ENCODE assay signal across 32 cellular contexts in the genomic region with DNA sequence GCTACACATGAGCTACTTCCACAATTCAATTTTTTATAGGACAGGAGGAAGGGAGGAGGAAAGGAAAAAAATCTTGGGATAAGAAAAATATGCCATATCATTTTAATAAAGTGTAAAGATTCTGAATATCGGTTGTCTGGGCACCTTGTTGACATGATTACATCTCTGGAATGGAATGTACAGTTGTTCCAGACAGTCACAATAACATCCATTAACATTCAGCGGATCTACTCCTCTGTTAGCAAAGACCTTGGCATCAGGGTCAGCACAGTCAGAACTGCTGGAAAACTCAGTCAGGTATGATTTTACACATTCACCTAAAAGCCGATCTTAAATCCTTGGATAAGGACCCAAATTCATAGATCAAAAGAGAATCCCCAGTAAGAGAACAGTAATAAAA.
"Had no signal": no experiment of that assay in that cellular context is flagged by ENCODE, and none has a peak within 500 bp of the region (broad histone marks: within the 10 kb centered on the region; RNA-seq: fewer than 3 reads in every experiment).

No MANE protein-coding gene starts in this region.

- H3K9me3 ChIP-seq: breast epithelium, colonic mucosa, heart left ventricle, left lung, lower lobe of right lung, mucosa of descending colon, pancreas, prostate gland, suprapubic skin, tibial artery, upper lobe of right lung had no signal

- H3K4me1 Mint-ChIP-seq: activated CD4-positive, alpha-beta memory T cell treated with anti-CD3 and anti-CD28 coated beads, Interleukin-2, amount 10 ng/mL, durations not matched to agents 7 days and 5 days; activated CD4-positive, alpha-beta T cell treated with anti-CD3 and anti-CD28 coated beads, Interleukin-2, amount 10 ng/mL, durations not matched to agents 7 days and 5 days; activated naive CD4-positive, alpha-beta T cell treated with anti-CD3 and anti-CD28 coated beads, Interleukin-2, amount 10 ng/mL, durations not matched to agents 7 days and 5 days; activated naive CD8-positive, alpha-beta T cell treated with anti-CD3 and anti-CD28 coated beads, Interleukin-2, amount 10 ng/mL, durations not matched to agents 7 days and 5 days; naive B cell had no signal

- H3K27me3 ChIP-seq: colonic mucosa, suprapubic skin, tibial artery, upper lobe of right lung had no signal

- H3K36me3 ChIP-seq: breast epithelium, colonic mucosa, heart left ventricle, left lung, lower lobe of right lung, pancreas, prostate gland, suprapubic skin, tibial artery, upper lobe of right lung had no signal

- DNase-seq: activated CD4-positive, alpha-beta memory T cell treated with anti-CD3 and anti-CD28 coated beads, Interleukin-2, amount 10 ng/mL, durations not matched to agents 7 days and 5 days; activated CD4-positive, alpha-beta T cell treated with anti-CD3 and anti-CD28 coated beads, Interleukin-2, amount 10 ng/mL, durations not matched to agents 7 days and 5 days; activated CD4-positive, CD25-positive, alpha-beta regulatory T cell treated with anti-CD3 and anti-CD28 coated beads, Interleukin-2, amount 50 U/mL, for 72 hours; activated CD8-positive, alpha-beta memory T cell treated with anti-CD3 and anti-CD28 coated beads, Interleukin-2, amount 50 U/mL, for 48 hours; activated gamma-delta T cell; activated naive CD4-positive, alpha-beta T cell treated with anti-CD3 and anti-CD28 coated beads, Interleukin-2, amount 10 ng/mL, durations not matched to agents 7 days and 5 days; activated naive CD8-positive, alpha-beta T cell treated with anti-CD3 and anti-CD28 coated beads, Interleukin-2, amount 10 ng/mL, durations not matched to agents 7 days and 5 days; activated T-cell treated with anti-CD3 and anti-CD28 coated beads, Interleukin-2, amount 50 U/mL, for 24 hours; amygdala; central memory CD4-positive, alpha-beta T cell; colonic mucosa; effector memory CD8-positive, alpha-beta T cell; foreskin fibroblast; heart left ventricle; left lung; lower lobe of right lung; mesendoderm; mucosa of descending colon; naive B cell; nucleus accumbens; pancreas; retina; stimulated activated CD4-positive, alpha-beta T cell treated with anti-CD3 and anti-CD28 coated beads, Interleukin-15, amount 100 ng/mL, for 24 hours; stimulated activated CD4-positive, alpha-beta T cell treated with anti-CD3 and anti-CD28 coated beads, Interleukin-2, amount 100 ng/mL, for 24 hours; stimulated activated naive CD4-positive, alpha-beta T cell; T-helper 2 cell; tibial artery; upper lobe of right lung had no signal

- ATAC-seq: effector memory CD8-positive, alpha-beta T cell; esophagus mucosa; heart left ventricle; left lung; lower lobe of right lung; mucosa of descending colon; pancreas; upper lobe of right lung had no signal

- H3K4me3 Mint-ChIP-seq: activated CD4-positive, alpha-beta memory T cell treated with anti-CD3 and anti-CD28 coated beads, Interleukin-2, amount 10 ng/mL, durations not matched to agents 7 days and 5 days; activated CD4-positive, alpha-beta T cell treated with anti-CD3 and anti-CD28 coated beads, Interleukin-2, amount 10 ng/mL, durations not matched to agents 7 days and 5 days; activated naive CD4-positive, alpha-beta T cell treated with anti-CD3 and anti-CD28 coated beads, Interleukin-2, amount 10 ng/mL, durations not matched to agents 7 days and 5 days; activated naive CD8-positive, alpha-beta T cell treated with anti-CD3 and anti-CD28 coated beads, Interleukin-2, amount 10 ng/mL, durations not matched to agents 7 days and 5 days; activated T-cell treated with anti-CD3 and anti-CD28 coated beads, Interleukin-2, amount 50 U/mL, for 24 hours; effector memory CD8-positive, alpha-beta T cell; naive B cell had no signal

- H3K27ac Mint-ChIP-seq: activated CD4-positive, alpha-beta memory T cell treated with anti-CD3 and anti-CD28 coated beads, Interleukin-2, amount 10 ng/mL, durations not matched to agents 7 days and 5 days; activated CD4-positive, alpha-beta T cell treated with anti-CD3 and anti-CD28 coated beads, Interleukin-2, amount 10 ng/mL, durations not matched to agents 7 days and 5 days; activated naive CD4-positive, alpha-beta T cell treated with anti-CD3 and anti-CD28 coated beads, Interleukin-2, amount 10 ng/mL, durations not matched to agents 7 days and 5 days; activated naive CD8-positive, alpha-beta T cell treated with anti-CD3 and anti-CD28 coated beads, Interleukin-2, amount 10 ng/mL, durations not matched to agents 7 days and 5 days; activated T-cell treated with anti-CD3 and anti-CD28 coated beads, Interleukin-2, amount 50 U/mL, for 24 hours; effector memory CD8-positive, alpha-beta T cell; naive B cell had no signal

- FAIRE-seq: pancreas had no signal

- H3K9me3 Mint-ChIP-seq: activated CD4-positive, alpha-beta memory T cell treated with anti-CD3 and anti-CD28 coated beads, Interleukin-2, amount 10 ng/mL, durations not matched to agents 7 days and 5 days; activated CD4-positive, alpha-beta T cell treated with anti-CD3 and anti-CD28 coated beads, Interleukin-2, amount 10 ng/mL, durations not matched to agents 7 days and 5 days; activated naive CD4-positive, alpha-beta T cell treated with anti-CD3 and anti-CD28 coated beads, Interleukin-2, amount 10 ng/mL, durations not matched to agents 7 days and 5 days; activated naive CD8-positive, alpha-beta T cell treated with anti-CD3 and anti-CD28 coated beads, Interleukin-2, amount 10 ng/mL, durations not matched to agents 7 days and 5 days; activated T-cell treated with anti-CD3 and anti-CD28 coated beads, Interleukin-2, amount 50 U/mL, for 24 hours; effector memory CD8-positive, alpha-beta T cell had no signal

- H3K4me3 ChIP-seq: breast epithelium, colonic mucosa, heart left ventricle, left lung, lower lobe of right lung, mucosa of descending colon, pancreas, prostate gland, suprapubic skin, tibial artery, upper lobe of right lung had no signal

- H3K36me3 Mint-ChIP-seq: activated naive CD4-positive, alpha-beta T cell treated with anti-CD3 and anti-CD28 coated beads, Interleukin-2, amount 10 ng/mL, durations not matched to agents 7 days and 5 days; activated naive CD8-positive, alpha-beta T cell treated with anti-CD3 and anti-CD28 coated beads, Interleukin-2, amount 10 ng/mL, durations not matched to agents 7 days and 5 days; naive B cell had no signal

- H3K4me1 ChIP-seq: breast epithelium, colonic mucosa, heart left ventricle, left lung, lower lobe of right lung, pancreas, prostate gland, suprapubic skin, tibial artery, upper lobe of right lung had no signal

- H3K27ac ChIP-seq: breast epithelium, colonic mucosa, heart left ventricle, left lung, lower lobe of right lung, pancreas, prostate gland, suprapubic skin, tibial artery, upper lobe of right lung had no signal
